ENCODE assay signal across 22 cellular contexts in genomic region chr1:111762332-111762731, GRCh38. TPM values are rescaled to one million over a fixed set of nuclear protein-coding genes. Genes with fewer than 3 reads are reported as not detected.
A peak's percentile ranks its signal among the peaks of the same experiment; 100 is the strongest.
DNase-seq lines count a peak whose midpoint lies in the region; ATAC-seq, FAIRE-seq and TF ChIP-seq lines count a peak whose summit lies in the region.
"Had no signal": no experiment of that assay in that cellular context is flagged by ENCODE, and none has a peak within 500 bp of the region (broad histone marks: within the 10 kb centered on the region; RNA-seq: fewer than 3 reads in every experiment).

No MANE protein-coding gene starts in this region.

- H3K9ac ChIP-seq in endothelial cell of umbilical vein (replicated peaks; ENCODE audit: extremely low read depth, insufficient read depth, low read length), result peak overlapping the region; percentile 16
- H3K9ac ChIP-seq: BLaER1 had no signal

- dilution Hi-C loops in endothelial cell of umbilical vein (cut with MboI; ENCODE audit: extremely low pct_ligation_motif_present, low sequenced_read_pairs), result no loop called here

- H3K36me3 Mint-ChIP-seq in activated naive CD4-positive, alpha-beta T cell treated with anti-CD3 and anti-CD28 coated beads, Interleukin-2, amount 50 U/mL, for 24 hours, result peaks cover 23% of the 10 kb centered on the region
- peaks cover 29% of the 10 kb centered on the region for H3K36me3 Mint-ChIP-seq in HFFc6 (ENCODE audit: low read depth)
- peaks cover 100% of the 10 kb centered on the region for H3K36me3 Mint-ChIP-seq in stimulated activated effector memory CD8-positive, alpha-beta T cell treated with anti-CD3 and anti-CD28 coated beads, Interleukin-12 subunit alpha, Interleukin-12 subunit beta, amount 100 ng/mL, for 72 hours

- no peaks in the 10 kb centered on the region for H3K27me3 Mint-ChIP-seq in activated naive CD4-positive, alpha-beta T cell treated with anti-CD3 and anti-CD28 coated beads, Interleukin-2, amount 50 U/mL, for 24 hours
- H3K27me3 Mint-ChIP-seq in HFFc6 (ENCODE audit: insufficient read depth), result no peaks in the 10 kb centered on the region
- H3K27me3 Mint-ChIP-seq: CD4-positive, alpha-beta memory T cell had no signal

- no peaks in the 10 kb centered on the region for H3K9me1 ChIP-seq in endothelial cell of umbilical vein (replicated peaks; ENCODE audit: control insufficient read depth, extremely low read depth, insufficient read depth, low read length)

- H3K4me1 Mint-ChIP-seq in activated naive CD4-positive, alpha-beta T cell treated with anti-CD3 and anti-CD28 coated beads, Interleukin-2, amount 50 U/mL, for 24 hours, result peaks cover 27% of the 10 kb centered on the region
- H3K4me1 Mint-ChIP-seq in HFFc6 (ENCODE audit: low read depth), result peaks cover 42% of the 10 kb centered on the region
- peaks cover 18% of the 10 kb centered on the region for H3K4me1 Mint-ChIP-seq in stimulated activated effector memory CD8-positive, alpha-beta T cell treated with anti-CD3 and anti-CD28 coated beads, Interleukin-12 subunit alpha, Interleukin-12 subunit beta, amount 100 ng/mL, for 72 hours

- no peak for TF ChIP-seq POLR2A in endothelial cell of umbilical vein (IDR thresholded peaks at IDR 0.05; ENCODE audit: low read depth, low read length)

- peak overlapping the region; percentile 67 for H3K4me2 ChIP-seq in endothelial cell of umbilical vein (ENCODE audit: insufficient read depth, low read length)
- H3K4me2 ChIP-seq: BLaER1, GM23338 had no signal

- DNase-seq in activated naive CD4-positive, alpha-beta T cell treated with Interleukin-2 at 50 U/mL for 16 hours, result no peak
- DNase-seq in HFFc6, result no peak
- peak; percentile 23 for DNase-seq in endothelial cell of umbilical vein (ENCODE audit: low read depth, low spot score)
- DNase-seq in stimulated activated effector memory CD8-positive, alpha-beta T cell treated with anti-CD3 and anti-CD28 coated beads, Interleukin-12 subunit alpha, Interleukin-12 subunit beta, amount 100 ng/mL, for 72 hours (ENCODE audit: low spot score in 2 of 2), result no peak
- DNase-seq in ACHN, result no peak
- DNase-seq in Ammon's horn (ENCODE audit: low spot score), result no peak
- DNase-seq in mucosa of gallbladder (ENCODE audit: low spot score), result no peak
- DNase-seq: AML-193; Calu3; CD4-positive, alpha-beta memory T cell; DMS79 treated with DMSO at 0.1 percent for 48 hours; EL; H7; KG1 had no signal

- TF ChIP-seq CTCF in HFFc6 (IDR thresholded peaks at IDR 0.05), result no peak
- no peak for TF ChIP-seq CTCF in endothelial cell of umbilical vein (IDR thresholded peaks at IDR 0.05; ENCODE audit: extremely low read depth in 1 of 2, insufficient read depth in 1 of 2, low read depth in 1 of 2, low read length in 2 of 2)

- CTCF ChIA-PET in endothelial cell of umbilical vein (lab: Charles Lee), result interaction anchor here (1.2 to 2.7 kb wide), 4 partner anchors 41 to 280 kb away, joined by 3 to 26 read pairs (median 12); no protein-coding TSS in a partner anchor

- H3K27ac ChIP-seq in endothelial cell of umbilical vein (ENCODE audit: insufficient read depth, low read depth, low read length), result peak overlapping the region; percentile 32
- H3K27ac ChIP-seq: BLaER1 had no signal

- no peak for FAIRE-seq in endothelial cell of umbilical vein (lab: Jason Lieb, UNC)
- FAIRE-seq: A204.1, G401.6, HepG2 had no signal

- in situ Hi-C loops in ACHN (cut with HindIII; ENCODE audit: low pct_ligation_motif_present, low pct_unique_long_range_greater_than_20kb, low sequenced_read_pairs), result no loop called here

- H3K27ac Mint-ChIP-seq in activated naive CD4-positive, alpha-beta T cell treated with anti-CD3 and anti-CD28 coated beads, Interleukin-2, amount 50 U/mL, for 24 hours, result peak overlapping the region; percentile 65
- H3K27ac Mint-ChIP-seq in HFFc6, result peak overlapping the region; percentile 63
- peak overlapping the region; percentile 36 for H3K27ac Mint-ChIP-seq in stimulated activated effector memory CD8-positive, alpha-beta T cell treated with anti-CD3 and anti-CD28 coated beads, Interleukin-12 subunit alpha, Interleukin-12 subunit beta, amount 100 ng/mL, for 72 hours
- H3K27ac Mint-ChIP-seq: GM23338 had no signal

- POLR2A ChIA-PET in endothelial cell of umbilical vein (lab: Charles Lee), result no interaction called here

- BruUV-seq in endothelial cell of umbilical vein (replicated peaks; lab: Mats Ljungman, UMichigan), result no TSS peak

- H3K36me3 ChIP-seq in endothelial cell of umbilical vein (ENCODE audit: control insufficient read depth in 2 of 2, extremely low read depth in 1 of 2, insufficient read depth in 2 of 2, low read length in 2 of 2), result peaks cover 4 to 20% of the 10 kb centered on the region in 2 experiments

- intact Hi-C loops in endothelial cell of umbilical vein (cut with micrococcal nuclease), result no loop called here

- no peak overlapping the region for H2AFZ ChIP-seq in endothelial cell of umbilical vein (ENCODE audit: low read depth, low read length)
- H2AFZ ChIP-seq: GM23338 had no signal

- no peaks in the 10 kb centered on the region for H3K27me3 ChIP-seq in endothelial cell of umbilical vein (ENCODE audit: control insufficient read depth in 2 of 2, insufficient read depth in 2 of 2, low read length in 2 of 2)
- H3K27me3 ChIP-seq: BLaER1 had no signal

- peaks cover 37% of the 10 kb centered on the region for H3K79me2 ChIP-seq in endothelial cell of umbilical vein (ENCODE audit: control insufficient read depth, insufficient read depth, low read length)

- H4K20me1 ChIP-seq in endothelial cell of umbilical vein (replicated peaks; ENCODE audit: control insufficient read depth, extremely low read depth, insufficient read depth, low read length), result no peaks in the 10 kb centered on the region

- no peaks in the 10 kb centered on the region for H3K9me3 Mint-ChIP-seq in activated naive CD4-positive, alpha-beta T cell treated with anti-CD3 and anti-CD28 coated beads, Interleukin-2, amount 50 U/mL, for 24 hours
- H3K9me3 Mint-ChIP-seq in HFFc6, result no peaks in the 10 kb centered on the region
- no peaks in the 10 kb centered on the region for H3K9me3 Mint-ChIP-seq in stimulated activated effector memory CD8-positive, alpha-beta T cell treated with anti-CD3 and anti-CD28 coated beads, Interleukin-12 subunit alpha, Interleukin-12 subunit beta, amount 100 ng/mL, for 72 hours
- H3K9me3 Mint-ChIP-seq: CD14-positive monocyte; CD4-positive, alpha-beta memory T cell; GM23338 had no signal

- H3K9me3 ChIP-seq in endothelial cell of umbilical vein (replicated peaks; ENCODE audit: control insufficient read depth, insufficient read depth, low read length), result no peaks in the 10 kb centered on the region
- H3K9me3 ChIP-seq: BLaER1 had no signal

- H3K4me3 Mint-ChIP-seq in activated naive CD4-positive, alpha-beta T cell treated with anti-CD3 and anti-CD28 coated beads, Interleukin-2, amount 50 U/mL, for 24 hours, result no peak overlapping the region
- peak overlapping the region; percentile 80 for H3K4me3 Mint-ChIP-seq in HFFc6
- no peak overlapping the region for H3K4me3 Mint-ChIP-seq in stimulated activated effector memory CD8-positive, alpha-beta T cell treated with anti-CD3 and anti-CD28 coated beads, Interleukin-12 subunit alpha, Interleukin-12 subunit beta, amount 100 ng/mL, for 72 hours
- H3K4me3 Mint-ChIP-seq: CD14-positive monocyte; CD4-positive, alpha-beta memory T cell; GM23338 had no signal

- H3K4me3 ChIP-seq in endothelial cell of umbilical vein (replicated peaks in 1 of 3; ENCODE audit: insufficient read depth in 1 of 3, low read depth in 1 of 3, low read length in 3 of 3), result no peak overlapping the region
- H3K4me3 ChIP-seq: BLaER1, GM23338 had no signal

- peaks cover 27% of the 10 kb centered on the region for H3K4me1 ChIP-seq in endothelial cell of umbilical vein (ENCODE audit: control insufficient read depth, extremely low read depth, insufficient read depth, low read length)

- ATAC-seq in stimulated activated effector memory CD8-positive, alpha-beta T cell treated with anti-CD3 and anti-CD28 coated beads, Interleukin-12 subunit alpha, Interleukin-12 subunit beta, amount 100 ng/mL, for 72 hours, result no peak
- ATAC-seq: GM23338, HCT116, HepG2 had no signal

TF ChIP-seq in endothelial cell of umbilical vein, 7 proteins besides CTCF, POLR2A, EP300 and RAD21:
- peak; percentile 50 for TF ChIP-seq GATA2 (IDR thresholded peaks at IDR 0.05; ENCODE audit: insufficient read depth, insufficient read length, low read depth, low read length)
- no peak for TF ChIP-seq EZH2 (IDR thresholded peaks at IDR 0.05; ENCODE audit: borderline replicate concordance, low read depth, low read length, severe bottlenecking)

RNA-seq across cellular contexts. Expression of gene DDX20, which starts 6.6 kb away (rescaled TPM):
- 10 to 100 TPM; 12.9 to 15.5 (median 13.9) TPM for total RNA-seq in HFFc6 (2021; fragmentation: NEBNext Ultra II Directional; extraction: Animal tissue kit (Norgen Biotek cat#: 25700))
- 14.5 and 15.9 TPM in 2 replicates for total RNA-seq in endothelial cell of umbilical vein
- 3.3 and 4.1 TPM in 2 replicates for polyA plus RNA-seq in endothelial cell of umbilical vein
- polyA plus RNA-seq in endothelial cell of umbilical vein (2011; cell fraction: cytosol; rRNA removed), result 5.1 and 5.4 TPM in 2 replicates
- 12.5 and 14.1 TPM in 2 replicates for polyA plus RNA-seq in endothelial cell of umbilical vein (2011; cell fraction: nucleus; rRNA removed)
- 9.2 and 13.2 TPM in 2 replicates for polyA plus RNA-seq in endothelial cell of umbilical vein (2012)
- 7.3 and 11.5 TPM in 2 replicates for polyA minus RNA-seq in endothelial cell of umbilical vein
- 19.7 TPM for polyA minus RNA-seq in endothelial cell of umbilical vein (2011; cell fraction: cytosol; rRNA and poly(A)+ RNA removed)
- polyA minus RNA-seq in endothelial cell of umbilical vein (2011; cell fraction: nucleus; rRNA and poly(A)+ RNA removed), result 7.5 and 10.3 TPM in 2 replicates
- total RNA-seq in mucosa of gallbladder, result 8.4 TPM

RNA-seq across cellular contexts. Expression of gene INKA2, which starts 23.1 kb away (rescaled TPM):
- 1 to 10 TPM; 1.7 to 3.5 (median 2.6) TPM for total RNA-seq in HFFc6 (2021; fragmentation: NEBNext Ultra II Directional; extraction: Animal tissue kit (Norgen Biotek cat#: 25700))
- 5.3 and 7.8 TPM in 2 replicates for total RNA-seq in endothelial cell of umbilical vein
- 2.4 and 2.6 TPM in 2 replicates for polyA plus RNA-seq in endothelial cell of umbilical vein
- 1.9 and 2.1 TPM in 2 replicates for polyA plus RNA-seq in endothelial cell of umbilical vein (2011; cell fraction: cytosol; rRNA removed)
- polyA plus RNA-seq in endothelial cell of umbilical vein (2011; cell fraction: nucleus; rRNA removed), result 2.5 and 3.0 TPM in 2 replicates
- 3.7 and 5.2 TPM in 2 replicates for polyA plus RNA-seq in endothelial cell of umbilical vein (2012)
- 4.3 and 5.4 TPM in 2 replicates for polyA minus RNA-seq in endothelial cell of umbilical vein
- polyA minus RNA-seq in endothelial cell of umbilical vein (2011; cell fraction: cytosol; rRNA and poly(A)+ RNA removed), result 0.72 TPM
- polyA minus RNA-seq in endothelial cell of umbilical vein (2011; cell fraction: nucleus; rRNA and poly(A)+ RNA removed), result 2.6 and 3.8 TPM in 2 replicates
- total RNA-seq in mucosa of gallbladder, result 4.9 TPM
- total RNA-seq: Calu3 had no signal
